1 cellular context compared by ENCODE assay signal in genomic region chr11:17313349-17314231, GRCh38.
TF ChIP-seq lines count a peak whose summit lies in the region.

No MANE protein-coding gene starts in this region.

TF ChIP-seq in IMR-90, 13 proteins besides CTCF, POLR2A, EP300 and RAD21:
- TF ChIP-seq MXI1 (IDR thresholded peaks at IDR 0.05; ENCODE audit: borderline replicate concordance, low read depth, low read length) (no peak), RCOR1 (IDR thresholded peaks at IDR 0.05; ENCODE audit: insufficient replicate concordance, low read length) (no peak), SMC3 (IDR thresholded peaks at IDR 0.05; ENCODE audit: low read depth, low read length) (no peak), BHLHE40 (IDR thresholded peaks at IDR 0.05; ENCODE audit: low read depth, low read length) (no peak), MAFK (IDR thresholded peaks at IDR 0.05; ENCODE audit: low read depth, low read length) (no peak), USF2 (IDR thresholded peaks at IDR 0.05; ENCODE audit: low read depth, low read length) (no peak), MAZ (IDR thresholded peaks at IDR 0.05; ENCODE audit: borderline replicate concordance, low read depth, low read length) (no peak), CEBPB (IDR thresholded peaks at IDR 0.05; ENCODE audit: low read depth, low read length) (no peak), RFX5 (IDR thresholded peaks at IDR 0.05; ENCODE audit: low read depth, low read length) (no peak), FOS (IDR thresholded peaks at IDR 0.05; ENCODE audit: low read depth, low read length) (no peak), CHD1 (IDR thresholded peaks at IDR 0.05; ENCODE audit: low read depth, low read length) (no peak), ELK1 (IDR thresholded peaks at IDR 0.05; ENCODE audit: borderline replicate concordance, low read depth, low read length) (no peak), NFE2L2 (IDR thresholded peaks at IDR 0.05; ENCODE audit: low read depth, low read length) (no peak)
